ENCODE assay signal across 17 cellular contexts in the genomic region with DNA sequence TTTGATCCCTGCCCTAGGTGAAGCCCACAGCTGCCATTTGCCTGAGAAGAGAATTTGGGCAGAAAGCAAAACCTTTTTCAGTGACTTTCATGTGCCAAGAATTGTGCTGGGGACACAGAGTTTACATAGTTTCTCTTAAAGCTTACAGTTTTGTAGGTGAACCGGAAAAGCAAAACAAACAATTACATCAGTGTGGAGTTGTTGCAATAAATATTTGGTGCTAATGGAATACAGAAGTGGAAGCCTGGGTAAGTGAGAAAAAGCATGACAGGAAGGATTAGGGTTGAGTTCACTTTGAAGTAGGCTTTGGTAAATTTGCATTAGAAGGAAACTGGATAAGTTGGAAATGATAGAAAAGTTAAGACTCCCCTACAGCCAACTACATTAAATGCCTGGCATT.
DNase-seq lines count a peak whose midpoint lies in the region; ATAC-seq and TF ChIP-seq lines count a peak whose summit lies in the region.
"Had no signal": no experiment of that assay in that cellular context is flagged by ENCODE, and none has a peak within 500 bp of the region (broad histone marks: within the 10 kb centered on the region; RNA-seq: fewer than 3 reads in every experiment).

No MANE protein-coding gene starts in this region.

- peaks cover 7% of the 10 kb centered on the region; the same call in 1 of the 2 replicates for H3K4me1 ChIP-seq in GM23338 (ENCODE audit: insufficient read depth)
- H3K4me1 ChIP-seq: Peyer's patch had no signal

- POLR2A ChIA-PET in WTC11 (lab: Charles Lee) = interaction anchor here (0.7 kb wide), 1 partner anchor 14 kb away, joined by 5 read pairs; no protein-coding TSS in a partner anchor

- H3K4me1 Mint-ChIP-seq in Calu3 (ENCODE audit: low read depth, unreplicated experiment) (peaks cover 36% of the 10 kb centered on the region), GM23338 (peaks cover 9% of the 10 kb centered on the region; the same call in 2 of the 3 replicates), WTC11 (peaks cover 10% of the 10 kb centered on the region)
- H3K4me1 Mint-ChIP-seq: CD4-positive, CD25-positive, alpha-beta regulatory T cell had no signal

- H3K9me3 Mint-ChIP-seq in Calu3 (ENCODE audit: low read depth, unreplicated experiment) = no peaks in the 10 kb centered on the region
- H3K9me3 Mint-ChIP-seq in GM23338 = peaks cover 15% of the 10 kb centered on the region
- peaks cover 20% of the 10 kb centered on the region for H3K9me3 Mint-ChIP-seq in WTC11

- no TSS peak for BruUV-seq in Calu3 (replicated peaks; lab: Mats Ljungman, UMichigan)

- peak overlapping the region; percentile 28; the same call in 1 of the 2 replicates for H2AFZ ChIP-seq in GM23338

- no peaks in the 10 kb centered on the region for H3F3A ChIP-seq in GM23338 (replicated peaks; ENCODE audit: low read depth)

- DNase-seq in Calu3 (no peak), GM23338 (ENCODE audit: low spot score) (no peak), WTC11 (ENCODE audit: low spot score) (no peak), fibroblast of peridontal ligament (ENCODE audit: extremely low read depth) (peak; percentile 6), COLO829 (ENCODE audit: low spot score) (no peak), NCI-H524 (lab: John Stamatoyannopoulos, UW) (no peak), kidney tubule cell (ENCODE audit: low spot score) (no peak), ACHN (no peak)
- DNase-seq: CD4-positive, CD25-positive, alpha-beta regulatory T cell; H7; NCI-H1417 treated with DMSO at 0.1 percent for 48 hours; NCI-H2029; NCI-H2227 treated with DMSO at 0.1 percent for 48 hours; NCI-H748 treated with DMSO at 0.1 percent for 48 hours; Peyer's patch; SHP77 had no signal

- H4K20me1 ChIP-seq in GM23338 (replicated peaks; ENCODE audit: insufficient read depth) = no peaks in the 10 kb centered on the region

- H3K27ac Mint-ChIP-seq in Calu3 (ENCODE audit: unreplicated experiment) (peak overlapping the region; percentile 33), GM23338 (no peak overlapping the region), WTC11 (no peak overlapping the region)
- H3K27ac Mint-ChIP-seq: CD4-positive, CD25-positive, alpha-beta regulatory T cell had no signal

- in situ Hi-C loops in ACHN (cut with HindIII; ENCODE audit: low pct_ligation_motif_present, low pct_unique_long_range_greater_than_20kb, low sequenced_read_pairs) = no loop called here

- no peaks in the 10 kb centered on the region for H3K27me3 ChIP-seq in GM23338 (ENCODE audit: insufficient read depth)
- H3K27me3 ChIP-seq: Peyer's patch had no signal

- H3K4me2 ChIP-seq in GM23338 = no peak overlapping the region

- H3K4me3 Mint-ChIP-seq in Calu3 (ENCODE audit: low read depth, unreplicated experiment) (no peak overlapping the region), GM23338 (no peak overlapping the region), WTC11 (no peak overlapping the region)
- H3K4me3 Mint-ChIP-seq: CD4-positive, CD25-positive, alpha-beta regulatory T cell had no signal

- intact Hi-C loops in Calu3 (cut with micrococcal nuclease; ENCODE audit: unreplicated experiment) = no loop called here

- no peaks in the 10 kb centered on the region for H3K36me3 Mint-ChIP-seq in Calu3 (ENCODE audit: insufficient read depth, unreplicated experiment)
- H3K36me3 Mint-ChIP-seq in GM23338 (ENCODE audit: low read depth) = peaks cover 5% of the 10 kb centered on the region; the same call in 2 of the 3 replicates
- peaks cover 4% of the 10 kb centered on the region; the same call in 1 of the 2 replicates for H3K36me3 Mint-ChIP-seq in WTC11
- H3K36me3 Mint-ChIP-seq: CD4-positive, CD25-positive, alpha-beta regulatory T cell had no signal

- H3K36me3 ChIP-seq in GM23338 (ENCODE audit: insufficient read depth) = no peaks in the 10 kb centered on the region
- H3K36me3 ChIP-seq: Peyer's patch had no signal

- ATAC-seq in GM23338 (no peak), WTC11 (no peak)
- ATAC-seq: SK-N-SH treated with all-trans-retinoic acid at 6 μM for 48 hours had no signal

- no peak overlapping the region for H3K4me3 ChIP-seq in GM23338
- H3K4me3 ChIP-seq: Peyer's patch had no signal

- H3K9me2 ChIP-seq in GM23338 (ENCODE audit: insufficient read depth) = 0 out of 2 replicates have a peak, but pooled peaks cover 3% of the 10 kb centered on the region

- TF ChIP-seq CTCF in Calu3 (IDR thresholded peaks at IDR 0.05; ENCODE audit: unreplicated experiment) (no peak), GM23338 (conservative IDR thresholded peaks at IDR 0.05; ENCODE audit: low read depth in 2 of 2) (no peak), WTC11 (IDR thresholded peaks at IDR 0.05) (no peak)

- H3K79me2 ChIP-seq in GM23338 (replicated peaks; ENCODE audit: insufficient read depth) = no peaks in the 10 kb centered on the region

- H3K27me3 Mint-ChIP-seq in Calu3 (ENCODE audit: unreplicated experiment) = no peaks in the 10 kb centered on the region
- H3K27me3 Mint-ChIP-seq in GM23338 (ENCODE audit: insufficient read depth, low read depth, poor library complexity) = peaks cover 3% of the 10 kb centered on the region
- peaks cover 4% of the 10 kb centered on the region; the same call in 1 of the 2 replicates for H3K27me3 Mint-ChIP-seq in WTC11 (ENCODE audit: low read depth)

- no peak overlapping the region for H3K27ac ChIP-seq in GM23338 (ENCODE audit: low read depth)
- H3K27ac ChIP-seq: Peyer's patch had no signal

- CTCF ChIA-PET in Calu3 (lab: Charles Lee) = interaction anchor here (0.7 kb wide), 1 partner anchor 221 kb away, joined by 4 read pairs; no protein-coding TSS in a partner anchor
- CTCF ChIA-PET in WTC11 (lab: Charles Lee) = no interaction called here

TF ChIP-seq in GM23338, 12 proteins besides CTCF, POLR2A, EP300 and RAD21 (continues in another document):
- TF ChIP-seq JUNB (IDR thresholded peaks at IDR 0.05; ENCODE audit: unreplicated experiment) = no peak
- TF ChIP-seq ZNF331 (CRISPR knock-in tag; IDR thresholded peaks at IDR 0.05; ENCODE audit: low read depth) = no peak
- no peak for TF ChIP-seq NANOG (IDR thresholded peaks at IDR 0.05; ENCODE audit: borderline replicate concordance)

TF ChIP-seq in WTC11, 78 proteins besides CTCF, POLR2A, EP300 and RAD21:
- TF ChIP-seq FOXK1 (CRISPR knock-in tag; IDR thresholded peaks at IDR 0.05) (no peak), GABPB1 (CRISPR knock-in tag; IDR thresholded peaks at IDR 0.05) (peak; percentile 56; the same call in 1 of the 2 replicates)
